ENCODE assay signal across 12 cellular contexts in the genomic region with DNA sequence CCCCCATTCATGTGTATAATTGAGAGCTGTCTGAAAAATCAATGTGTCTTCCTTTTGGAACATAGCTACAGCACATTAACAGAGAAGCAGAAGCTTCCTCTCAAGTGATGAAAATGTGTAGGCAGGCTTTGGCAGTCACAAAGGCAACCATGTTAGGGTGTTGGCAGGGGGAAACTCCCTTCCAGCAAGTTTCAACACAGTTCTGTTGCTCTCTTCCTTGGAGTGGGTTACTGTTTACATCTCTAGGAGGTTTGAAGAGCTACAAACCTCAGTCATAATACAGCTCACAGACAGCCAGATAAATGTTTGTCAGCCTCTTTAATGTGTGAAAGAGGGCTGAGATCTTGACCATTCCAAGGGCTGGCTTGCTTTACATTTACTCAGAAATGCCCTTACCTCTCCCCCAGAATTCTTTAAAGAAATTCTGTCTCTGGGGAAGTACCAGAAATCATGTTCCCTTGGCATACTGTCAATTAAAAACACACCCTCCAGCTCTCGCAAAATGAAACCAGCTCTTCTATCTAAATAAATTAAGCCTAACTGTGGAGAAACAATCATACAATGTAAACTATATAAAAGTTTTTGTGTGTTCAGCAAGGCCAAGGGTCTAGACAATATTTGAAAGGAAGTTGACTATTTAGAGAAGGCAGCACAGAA. TPM values are rescaled to one million over a fixed set of nuclear protein-coding genes. Genes with fewer than 3 reads are reported as not detected.
DNase-seq lines count a peak whose midpoint lies in the region; ATAC-seq and TF ChIP-seq lines count a peak whose summit lies in the region.
"Had no signal": no experiment of that assay in that cellular context is flagged by ENCODE, and none has a peak within 500 bp of the region (broad histone marks: within the 10 kb centered on the region; RNA-seq: fewer than 3 reads in every experiment).

No MANE protein-coding gene starts in this region.

- no peak overlapping the region for H3K9ac ChIP-seq in PC-3 (ENCODE audit: low read length)
- H3K9ac ChIP-seq: neural progenitor cell had no signal

- peaks cover 15% of the 10 kb centered on the region for H3K27me3 Mint-ChIP-seq in activated T-cell treated with anti-CD3 and anti-CD28 coated beads, Interleukin-2, amount 50 U/mL, for 24 hours
- no peaks in the 10 kb centered on the region for H3K27me3 Mint-ChIP-seq in stimulated activated naive CD8-positive, alpha-beta T cell treated with anti-CD3 and anti-CD28 coated beads, Interleukin-15, Interleukin-2, amounts not matched to agents 100 ng/mL and 50 ng/mL, for 24 hours
- H3K27me3 Mint-ChIP-seq in chondrocyte (ENCODE audit: low read depth) = peaks cover 1% of the 10 kb centered on the region

- ATAC-seq in PC-3 = peak; percentile 45
- ATAC-seq in gastroesophageal sphincter = peak; percentile 55
- ATAC-seq in HG03095 (IDR thresholded peaks at IDR 0.05; ENCODE audit: unreplicated experiment) = no peak
- ATAC-seq in GM21723 (IDR thresholded peaks at IDR 0.05; ENCODE audit: unreplicated experiment) = no peak
- ATAC-seq: K562 had no signal

- no peaks in the 10 kb centered on the region for H3K79me2 ChIP-seq in PC-3 (ENCODE audit: low read length)

- no peaks in the 10 kb centered on the region for H3K36me3 ChIP-seq in PC-3 (ENCODE audit: low read depth, low read length)
- no peaks in the 10 kb centered on the region for H3K36me3 ChIP-seq in gastroesophageal sphincter
- H3K36me3 ChIP-seq: neural progenitor cell had no signal

- H3K4me1 ChIP-seq in PC-3 (ENCODE audit: insufficient read depth, low read length) (no peaks in the 10 kb centered on the region), gastroesophageal sphincter (no peaks in the 10 kb centered on the region)
- H3K4me1 ChIP-seq: neural progenitor cell had no signal

- POLR2A ChIA-PET in PC-3 (lab: Charles Lee; ENCODE audit: unreplicated experiment) = interaction anchor here (0.6 kb wide), 1 partner anchor 13 kb away, joined by 3 read pairs; no protein-coding TSS in a partner anchor

- WGBS in gastroesophageal sphincter (ENCODE audit: low coverage in 1 of 2), 2 donors = 0% methylated on average over 1 of the region's 1 CpG; no CpG with 5 or more reads in 1 of the 2 donors

- H3K4me3 ChIP-seq in PC-3 (ENCODE audit: low read length) (no peak overlapping the region), gastroesophageal sphincter (no peak overlapping the region)
- H3K4me3 ChIP-seq: K562, neural progenitor cell had no signal

- H3F3A ChIP-seq in PC-3 (ENCODE audit: low read length, unreplicated experiment) = no peaks in the 10 kb centered on the region

- H3K36me3 Mint-ChIP-seq in activated T-cell treated with anti-CD3 and anti-CD28 coated beads, Interleukin-2, amount 50 U/mL, for 24 hours (ENCODE audit: low read depth) = no peaks in the 10 kb centered on the region
- H3K36me3 Mint-ChIP-seq in stimulated activated naive CD8-positive, alpha-beta T cell treated with anti-CD3 and anti-CD28 coated beads, Interleukin-15, Interleukin-2, amounts not matched to agents 100 ng/mL and 50 ng/mL, for 24 hours (ENCODE audit: low read depth) = no peaks in the 10 kb centered on the region
- H3K36me3 Mint-ChIP-seq in chondrocyte (ENCODE audit: low read depth) = no peaks in the 10 kb centered on the region
- H3K36me3 Mint-ChIP-seq: neural progenitor cell had no signal

- H3K4me1 Mint-ChIP-seq in activated T-cell treated with anti-CD3 and anti-CD28 coated beads, Interleukin-2, amount 50 U/mL, for 24 hours (ENCODE audit: low read depth) = peaks cover 10% of the 10 kb centered on the region
- peaks cover 11% of the 10 kb centered on the region for H3K4me1 Mint-ChIP-seq in stimulated activated naive CD8-positive, alpha-beta T cell treated with anti-CD3 and anti-CD28 coated beads, Interleukin-15, Interleukin-2, amounts not matched to agents 100 ng/mL and 50 ng/mL, for 24 hours (ENCODE audit: low read depth)
- peaks cover 6% of the 10 kb centered on the region for H3K4me1 Mint-ChIP-seq in chondrocyte (ENCODE audit: low read depth)
- H3K4me1 Mint-ChIP-seq: neural progenitor cell had no signal

- H3K27ac Mint-ChIP-seq in activated T-cell treated with anti-CD3 and anti-CD28 coated beads, Interleukin-2, amount 50 U/mL, for 24 hours = peak overlapping the region; percentile 11
- peak overlapping the region; percentile 27 for H3K27ac Mint-ChIP-seq in stimulated activated naive CD8-positive, alpha-beta T cell treated with anti-CD3 and anti-CD28 coated beads, Interleukin-15, Interleukin-2, amounts not matched to agents 100 ng/mL and 50 ng/mL, for 24 hours
- no peak overlapping the region for H3K27ac Mint-ChIP-seq in chondrocyte (ENCODE audit: unreplicated experiment)
- H3K27ac Mint-ChIP-seq: neural progenitor cell had no signal

- no peaks in the 10 kb centered on the region for H4K20me1 ChIP-seq in PC-3 (ENCODE audit: low read length)

- intact Hi-C loops in PC-3 (cut with micrococcal nuclease) = no loop called here

- no peak overlapping the region for H2AFZ ChIP-seq in PC-3 (ENCODE audit: low read length)
- H2AFZ ChIP-seq: neural progenitor cell had no signal

- no peak for DNase-seq in activated T-cell treated with anti-CD3 and anti-CD28 coated beads, Interleukin-2, amount 50 U/mL, for 24 hours
- DNase-seq in activated T-cell treated with anti-CD3 and anti-CD28 coated beads, Interleukin-2, amount 50 U/mL, for 48 hours = no peak
- DNase-seq in PC-3 (no peak), chondrocyte (ENCODE audit: low spot score) (no peak)
- DNase-seq: NCI-H526 had no signal

- no peaks in the 10 kb centered on the region for H3K9me2 ChIP-seq in PC-3 (replicated peaks; ENCODE audit: low read length)

- no TSS peak for BruUV-seq in PC-3 (replicated peaks; lab: Mats Ljungman, UMichigan)

- H3K9me3 ChIP-seq in PC-3 (ENCODE audit: low read length) = no peaks in the 10 kb centered on the region
- no peaks in the 10 kb centered on the region for H3K9me3 ChIP-seq in gastroesophageal sphincter

- H3K4me3 Mint-ChIP-seq in activated T-cell treated with anti-CD3 and anti-CD28 coated beads, Interleukin-2, amount 50 U/mL, for 24 hours = no peak overlapping the region
- no peak overlapping the region for H3K4me3 Mint-ChIP-seq in stimulated activated naive CD8-positive, alpha-beta T cell treated with anti-CD3 and anti-CD28 coated beads, Interleukin-15, Interleukin-2, amounts not matched to agents 100 ng/mL and 50 ng/mL, for 24 hours
- no peak overlapping the region for H3K4me3 Mint-ChIP-seq in chondrocyte (ENCODE audit: unreplicated experiment)
- H3K4me3 Mint-ChIP-seq: neural progenitor cell had no signal

- TF ChIP-seq EP300 in gastroesophageal sphincter (IDR thresholded peaks at IDR 0.05) = no peak

- H3K9me3 Mint-ChIP-seq in activated T-cell treated with anti-CD3 and anti-CD28 coated beads, Interleukin-2, amount 50 U/mL, for 24 hours = no peaks in the 10 kb centered on the region
- H3K9me3 Mint-ChIP-seq in stimulated activated naive CD8-positive, alpha-beta T cell treated with anti-CD3 and anti-CD28 coated beads, Interleukin-15, Interleukin-2, amounts not matched to agents 100 ng/mL and 50 ng/mL, for 24 hours = no peaks in the 10 kb centered on the region
- peaks cover 3% of the 10 kb centered on the region for H3K9me3 Mint-ChIP-seq in chondrocyte (ENCODE audit: low read depth)
- H3K9me3 Mint-ChIP-seq: neural progenitor cell had no signal

- TF ChIP-seq POLR2A in gastroesophageal sphincter (IDR thresholded peaks at IDR 0.05) = no peak

- H3K27me3 ChIP-seq in PC-3 (ENCODE audit: low read length) = no peaks in the 10 kb centered on the region
- no peaks in the 10 kb centered on the region for H3K27me3 ChIP-seq in gastroesophageal sphincter
- H3K27me3 ChIP-seq: neural progenitor cell had no signal

- H3K4me2 ChIP-seq in PC-3 (ENCODE audit: low read length) = no peak overlapping the region
- H3K4me2 ChIP-seq: neural progenitor cell had no signal

- TF ChIP-seq CTCF in PC-3 (conservative IDR thresholded peaks at IDR 0.05; ENCODE audit: low read depth, low read length) (no peak), gastroesophageal sphincter (IDR thresholded peaks at IDR 0.05) (no peak), chondrocyte (IDR thresholded peaks at IDR 0.05) (no peak)

- H3K27ac ChIP-seq in PC-3 (ENCODE audit: low read length) (no peak overlapping the region), gastroesophageal sphincter (peak overlapping the region in 3 of 4 donors; percentile 27 to 47 (median 37))
- H3K27ac ChIP-seq: neural progenitor cell had no signal

- CTCF ChIA-PET in PC-3 (lab: Charles Lee) = interaction anchor here (0.7 kb wide), 1 partner anchor 90 kb away, joined by 4 read pairs; no protein-coding TSS in a partner anchor

RNA-seq across cellular contexts. Expression of gene ZBTB33, which starts 18.9 kb away (rescaled TPM):
- total RNA-seq in PC-3 (2014; rRNA removed) (12.1 and 14.3 TPM in 2 replicates), gastroesophageal sphincter (10 to 100 TPM in 2 of 4 donors, 1 to 10 TPM in 2; 8.1 to 14.5 (median 10.0) TPM), chondrocyte (10.5 to 11.8 TPM (median 11.2 TPM) in 3 replicates)

RNA-seq across cellular contexts. Expression of gene TMEM255A, which starts 41.8 kb away (rescaled TPM):
- total RNA-seq in PC-3 (2014; rRNA removed) (not detected in 2 replicates), gastroesophageal sphincter (1 to 10 TPM in 3 of 4 donors, under 1 TPM in 1; 0.16 to 8.9 (median 4.1) TPM), chondrocyte (0.10 to 0.15 TPM in 2 of 3 replicates, not detected in the other)
- total RNA-seq: K562; T-helper 1 cell treated with Interleukin-12 subunit alpha and Interleukin-12 subunit beta and Interleukin-4 antibody, amounts not matched to agents 30 ng/mL and 1 ng/mL, for 36 hours had no signal

Comparison
In these comparisons a context has a peak if more than half of its experiments do, and no peak if none do; other contexts are left out.
1. ATAC-seq: peak in PC-3 (single experiment) and gastroesophageal sphincter (single experiment); none in HG03095 (single experiment) and GM21723 (single experiment).